ENCODE assay signal across 1 cellular context in the genomic region with DNA sequence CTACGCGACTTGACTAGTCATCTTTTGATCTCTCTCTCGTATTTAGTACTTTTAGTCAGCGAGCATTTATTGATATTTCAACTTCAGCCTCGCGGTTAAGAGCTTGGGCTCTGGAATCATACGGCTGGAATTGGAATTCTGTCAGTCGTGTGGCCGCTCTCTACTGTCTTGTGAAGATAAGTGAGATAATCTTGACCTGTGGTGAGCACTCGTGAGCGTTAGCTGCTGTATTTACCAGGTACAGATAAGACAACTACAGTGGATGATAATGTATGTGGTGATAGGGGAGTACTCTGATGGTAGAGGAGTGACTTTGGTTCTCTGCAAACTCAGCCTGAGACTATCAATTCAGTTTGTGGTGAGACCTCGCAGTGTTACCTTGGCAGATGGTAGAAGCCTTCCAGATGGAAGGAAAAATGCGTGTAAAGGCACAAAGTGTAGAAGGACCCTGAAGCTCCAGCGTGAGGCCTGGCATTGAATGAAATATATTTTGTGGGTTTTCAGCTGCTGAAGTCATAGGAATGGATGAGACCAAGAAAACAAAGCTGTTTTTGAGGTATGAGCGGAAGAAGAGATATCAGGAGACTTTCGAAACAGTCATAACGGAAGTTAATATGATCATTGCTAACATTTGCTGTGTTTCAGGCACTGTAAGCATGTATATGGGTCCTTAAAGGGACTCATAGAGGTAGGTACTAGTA.
TF ChIP-seq lines count a peak whose summit lies in the region.

No MANE protein-coding gene starts in this region.

TF ChIP-seq in K562, 482 proteins besides CTCF, POLR2A, EP300 and RAD21 (continued from another document and continues in another):
- TF ChIP-seq, protein P1, sequence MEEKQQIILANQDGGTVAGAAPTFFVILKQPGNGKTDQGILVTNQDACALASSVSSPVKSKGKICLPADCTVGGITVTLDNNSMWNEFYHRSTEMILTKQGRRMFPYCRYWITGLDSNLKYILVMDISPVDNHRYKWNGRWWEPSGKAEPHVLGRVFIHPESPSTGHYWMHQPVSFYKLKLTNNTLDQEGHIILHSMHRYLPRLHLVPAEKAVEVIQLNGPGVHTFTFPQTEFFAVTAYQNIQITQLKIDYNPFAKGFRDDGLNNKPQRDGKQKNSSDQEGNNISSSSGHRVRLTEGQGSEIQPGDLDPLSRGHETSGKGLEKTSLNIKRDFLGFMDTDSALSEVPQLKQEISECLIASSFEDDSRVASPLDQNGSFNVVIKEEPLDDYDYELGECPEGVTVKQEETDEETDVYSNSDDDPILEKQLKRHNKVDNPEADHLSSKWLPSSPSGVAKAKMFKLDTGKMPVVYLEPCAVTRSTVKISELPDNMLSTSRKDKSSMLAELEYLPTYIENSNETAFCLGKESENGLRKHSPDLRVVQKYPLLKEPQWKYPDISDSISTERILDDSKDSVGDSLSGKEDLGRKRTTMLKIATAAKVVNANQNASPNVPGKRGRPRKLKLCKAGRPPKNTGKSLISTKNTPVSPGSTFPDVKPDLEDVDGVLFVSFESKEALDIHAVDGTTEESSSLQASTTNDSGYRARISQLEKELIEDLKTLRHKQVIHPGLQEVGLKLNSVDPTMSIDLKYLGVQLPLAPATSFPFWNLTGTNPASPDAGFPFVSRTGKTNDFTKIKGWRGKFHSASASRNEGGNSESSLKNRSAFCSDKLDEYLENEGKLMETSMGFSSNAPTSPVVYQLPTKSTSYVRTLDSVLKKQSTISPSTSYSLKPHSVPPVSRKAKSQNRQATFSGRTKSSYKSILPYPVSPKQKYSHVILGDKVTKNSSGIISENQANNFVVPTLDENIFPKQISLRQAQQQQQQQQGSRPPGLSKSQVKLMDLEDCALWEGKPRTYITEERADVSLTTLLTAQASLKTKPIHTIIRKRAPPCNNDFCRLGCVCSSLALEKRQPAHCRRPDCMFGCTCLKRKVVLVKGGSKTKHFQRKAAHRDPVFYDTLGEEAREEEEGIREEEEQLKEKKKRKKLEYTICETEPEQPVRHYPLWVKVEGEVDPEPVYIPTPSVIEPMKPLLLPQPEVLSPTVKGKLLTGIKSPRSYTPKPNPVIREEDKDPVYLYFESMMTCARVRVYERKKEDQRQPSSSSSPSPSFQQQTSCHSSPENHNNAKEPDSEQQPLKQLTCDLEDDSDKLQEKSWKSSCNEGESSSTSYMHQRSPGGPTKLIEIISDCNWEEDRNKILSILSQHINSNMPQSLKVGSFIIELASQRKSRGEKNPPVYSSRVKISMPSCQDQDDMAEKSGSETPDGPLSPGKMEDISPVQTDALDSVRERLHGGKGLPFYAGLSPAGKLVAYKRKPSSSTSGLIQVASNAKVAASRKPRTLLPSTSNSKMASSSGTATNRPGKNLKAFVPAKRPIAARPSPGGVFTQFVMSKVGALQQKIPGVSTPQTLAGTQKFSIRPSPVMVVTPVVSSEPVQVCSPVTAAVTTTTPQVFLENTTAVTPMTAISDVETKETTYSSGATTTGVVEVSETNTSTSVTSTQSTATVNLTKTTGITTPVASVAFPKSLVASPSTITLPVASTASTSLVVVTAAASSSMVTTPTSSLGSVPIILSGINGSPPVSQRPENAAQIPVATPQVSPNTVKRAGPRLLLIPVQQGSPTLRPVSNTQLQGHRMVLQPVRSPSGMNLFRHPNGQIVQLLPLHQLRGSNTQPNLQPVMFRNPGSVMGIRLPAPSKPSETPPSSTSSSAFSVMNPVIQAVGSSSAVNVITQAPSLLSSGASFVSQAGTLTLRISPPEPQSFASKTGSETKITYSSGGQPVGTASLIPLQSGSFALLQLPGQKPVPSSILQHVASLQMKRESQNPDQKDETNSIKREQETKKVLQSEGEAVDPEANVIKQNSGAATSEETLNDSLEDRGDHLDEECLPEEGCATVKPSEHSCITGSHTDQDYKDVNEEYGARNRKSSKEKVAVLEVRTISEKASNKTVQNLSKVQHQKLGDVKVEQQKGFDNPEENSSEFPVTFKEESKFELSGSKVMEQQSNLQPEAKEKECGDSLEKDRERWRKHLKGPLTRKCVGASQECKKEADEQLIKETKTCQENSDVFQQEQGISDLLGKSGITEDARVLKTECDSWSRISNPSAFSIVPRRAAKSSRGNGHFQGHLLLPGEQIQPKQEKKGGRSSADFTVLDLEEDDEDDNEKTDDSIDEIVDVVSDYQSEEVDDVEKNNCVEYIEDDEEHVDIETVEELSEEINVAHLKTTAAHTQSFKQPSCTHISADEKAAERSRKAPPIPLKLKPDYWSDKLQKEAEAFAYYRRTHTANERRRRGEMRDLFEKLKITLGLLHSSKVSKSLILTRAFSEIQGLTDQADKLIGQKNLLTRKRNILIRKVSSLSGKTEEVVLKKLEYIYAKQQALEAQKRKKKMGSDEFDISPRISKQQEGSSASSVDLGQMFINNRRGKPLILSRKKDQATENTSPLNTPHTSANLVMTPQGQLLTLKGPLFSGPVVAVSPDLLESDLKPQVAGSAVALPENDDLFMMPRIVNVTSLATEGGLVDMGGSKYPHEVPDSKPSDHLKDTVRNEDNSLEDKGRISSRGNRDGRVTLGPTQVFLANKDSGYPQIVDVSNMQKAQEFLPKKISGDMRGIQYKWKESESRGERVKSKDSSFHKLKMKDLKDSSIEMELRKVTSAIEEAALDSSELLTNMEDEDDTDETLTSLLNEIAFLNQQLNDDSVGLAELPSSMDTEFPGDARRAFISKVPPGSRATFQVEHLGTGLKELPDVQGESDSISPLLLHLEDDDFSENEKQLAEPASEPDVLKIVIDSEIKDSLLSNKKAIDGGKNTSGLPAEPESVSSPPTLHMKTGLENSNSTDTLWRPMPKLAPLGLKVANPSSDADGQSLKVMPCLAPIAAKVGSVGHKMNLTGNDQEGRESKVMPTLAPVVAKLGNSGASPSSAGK (IDR thresholded peaks at IDR 0.05), result no peak
- TF ChIP-seq ZNF589 (CRISPR knock-in tag; IDR thresholded peaks at IDR 0.05; ENCODE audit: low read depth) (no peak), YBX1 (IDR thresholded peaks at IDR 0.05) (no peak), THRAP3 (IDR thresholded peaks at IDR 0.05; ENCODE audit: borderline replicate concordance) (no peak), NCOA6 (IDR thresholded peaks at IDR 0.05) (no peak), ATF7 (IDR thresholded peaks at IDR 0.05) (no peak; the same call in 1 of the 2 replicates), SMARCA4 (IDR thresholded peaks at IDR 0.05) (peak; percentile 91), CREBBP (IDR thresholded peaks at IDR 0.05; ENCODE audit: low read depth, low read length) (no peak), RBM14 (IDR thresholded peaks at IDR 0.05; ENCODE audit: borderline replicate concordance, insufficient read depth, low read depth, low read length) (no peak), DNMT1 (IDR thresholded peaks at IDR 0.05) (no peak), CHD4 (IDR thresholded peaks at IDR 0.05; ENCODE audit: insufficient read depth, insufficient replicate concordance, low read depth, low read length, poor library complexity, severe bottlenecking) (no peak), KAT2B (IDR thresholded peaks at IDR 0.05; ENCODE audit: low read depth, low read length) (no peak), RBFOX2 (IDR thresholded peaks at IDR 0.05; ENCODE audit: low read depth, low read length) (no peak), BRD4 (IDR thresholded peaks at IDR 0.05) (no peak), PCBP2 (IDR thresholded peaks at IDR 0.05; ENCODE audit: low read depth, low read length, poor library complexity, severe bottlenecking) (no peak), MTA3 (IDR thresholded peaks at IDR 0.05; ENCODE audit: borderline replicate concordance) (peak; percentile 17; the same call in 1 of the 2 replicates), FOSL1 (tag; conservative IDR thresholded peaks at IDR 0.05) (peak; percentile 62; the same call in 1 of the 2 replicates), ZNF174 (CRISPR knock-in tag; IDR thresholded peaks at IDR 0.05) (no peak), NCOA4 (IDR thresholded peaks at IDR 0.05; ENCODE audit: partially characterized antibody) (peak; percentile 1), TCFL5 (CRISPR knock-in tag; conservative IDR thresholded peaks at IDR 0.05) (no peak), RBM15 (IDR thresholded peaks at IDR 0.05; ENCODE audit: insufficient read depth, low read length) (no peak), CBX3 (IDR thresholded peaks at IDR 0.05; ENCODE audit: borderline replicate concordance in 1 of 2, low read length in 2 of 2) (peak in 1 of 2 experiments; percentile 29; a peak in 1 of 3 replicates), GTF2E2 (tag; IDR thresholded peaks at IDR 0.05) (peak; percentile 63; the same call in 1 of the 2 replicates), MCM5 (IDR thresholded peaks at IDR 0.05; ENCODE audit: low read depth) (no peak), ZNF696 (CRISPR knock-in tag; conservative IDR thresholded peaks at IDR 0.05) (no peak), ZNF24 (IDR thresholded peaks at IDR 0.05) (no peak), SIX5 (IDR thresholded peaks at IDR 0.05; ENCODE audit: borderline replicate concordance in 1 of 2, insufficient read depth in 1 of 2, low read depth in 1 of 2, low read length in 2 of 2) (no peak), ZNF780A (CRISPR knock-in tag; IDR thresholded peaks at IDR 0.05) (no peak), SOX6 (IDR thresholded peaks at IDR 0.05) (peak; percentile 94), ZBED1 (IDR thresholded peaks at IDR 0.05) (peak; percentile 73; the same call in 1 of the 2 replicates), ARID2 (IDR thresholded peaks at IDR 0.05) (no peak)
- TF ChIP-seq, protein P2, sequence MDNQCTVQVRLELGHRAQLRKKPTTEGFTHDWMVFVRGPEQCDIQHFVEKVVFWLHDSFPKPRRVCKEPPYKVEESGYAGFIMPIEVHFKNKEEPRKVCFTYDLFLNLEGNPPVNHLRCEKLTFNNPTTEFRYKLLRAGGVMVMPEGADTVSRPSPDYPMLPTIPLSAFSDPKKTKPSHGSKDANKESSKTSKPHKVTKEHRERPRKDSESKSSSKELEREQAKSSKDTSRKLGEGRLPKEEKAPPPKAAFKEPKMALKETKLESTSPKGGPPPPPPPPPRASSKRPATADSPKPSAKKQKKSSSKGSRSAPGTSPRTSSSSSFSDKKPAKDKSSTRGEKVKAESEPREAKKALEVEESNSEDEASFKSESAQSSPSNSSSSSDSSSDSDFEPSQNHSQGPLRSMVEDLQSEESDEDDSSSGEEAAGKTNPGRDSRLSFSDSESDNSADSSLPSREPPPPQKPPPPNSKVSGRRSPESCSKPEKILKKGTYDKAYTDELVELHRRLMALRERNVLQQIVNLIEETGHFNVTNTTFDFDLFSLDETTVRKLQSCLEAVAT (IDR thresholded peaks at IDR 0.05), result peak in 1 of 2 experiments; percentile 71; a peak in 2 of 4 replicates
- TF ChIP-seq, protein P3, sequence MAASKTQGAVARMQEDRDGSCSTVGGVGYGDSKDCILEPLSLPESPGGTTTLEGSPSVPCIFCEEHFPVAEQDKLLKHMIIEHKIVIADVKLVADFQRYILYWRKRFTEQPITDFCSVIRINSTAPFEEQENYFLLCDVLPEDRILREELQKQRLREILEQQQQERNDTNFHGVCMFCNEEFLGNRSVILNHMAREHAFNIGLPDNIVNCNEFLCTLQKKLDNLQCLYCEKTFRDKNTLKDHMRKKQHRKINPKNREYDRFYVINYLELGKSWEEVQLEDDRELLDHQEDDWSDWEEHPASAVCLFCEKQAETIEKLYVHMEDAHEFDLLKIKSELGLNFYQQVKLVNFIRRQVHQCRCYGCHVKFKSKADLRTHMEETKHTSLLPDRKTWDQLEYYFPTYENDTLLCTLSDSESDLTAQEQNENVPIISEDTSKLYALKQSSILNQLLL (CRISPR knock-in tag; IDR thresholded peaks at IDR 0.05; ENCODE audit: borderline replicate concordance), result no peak
- TF ChIP-seq, protein P4, sequence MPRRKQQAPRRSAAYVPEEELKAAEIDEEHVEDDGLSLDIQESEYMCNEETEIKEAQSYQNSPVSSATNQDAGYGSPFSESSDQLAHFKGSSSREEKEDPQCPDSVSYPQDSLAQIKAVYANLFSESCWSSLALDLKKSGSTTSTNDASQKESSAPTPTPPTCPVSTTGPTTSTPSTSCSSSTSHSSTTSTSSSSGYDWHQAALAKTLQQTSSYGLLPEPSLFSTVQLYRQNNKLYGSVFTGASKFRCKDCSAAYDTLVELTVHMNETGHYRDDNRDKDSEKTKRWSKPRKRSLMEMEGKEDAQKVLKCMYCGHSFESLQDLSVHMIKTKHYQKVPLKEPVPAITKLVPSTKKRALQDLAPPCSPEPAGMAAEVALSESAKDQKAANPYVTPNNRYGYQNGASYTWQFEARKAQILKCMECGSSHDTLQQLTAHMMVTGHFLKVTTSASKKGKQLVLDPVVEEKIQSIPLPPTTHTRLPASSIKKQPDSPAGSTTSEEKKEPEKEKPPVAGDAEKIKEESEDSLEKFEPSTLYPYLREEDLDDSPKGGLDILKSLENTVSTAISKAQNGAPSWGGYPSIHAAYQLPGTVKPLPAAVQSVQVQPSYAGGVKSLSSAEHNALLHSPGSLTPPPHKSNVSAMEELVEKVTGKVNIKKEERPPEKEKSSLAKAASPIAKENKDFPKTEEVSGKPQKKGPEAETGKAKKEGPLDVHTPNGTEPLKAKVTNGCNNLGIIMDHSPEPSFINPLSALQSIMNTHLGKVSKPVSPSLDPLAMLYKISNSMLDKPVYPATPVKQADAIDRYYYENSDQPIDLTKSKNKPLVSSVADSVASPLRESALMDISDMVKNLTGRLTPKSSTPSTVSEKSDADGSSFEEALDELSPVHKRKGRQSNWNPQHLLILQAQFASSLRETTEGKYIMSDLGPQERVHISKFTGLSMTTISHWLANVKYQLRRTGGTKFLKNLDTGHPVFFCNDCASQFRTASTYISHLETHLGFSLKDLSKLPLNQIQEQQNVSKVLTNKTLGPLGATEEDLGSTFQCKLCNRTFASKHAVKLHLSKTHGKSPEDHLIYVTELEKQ (CRISPR knock-in tag; IDR thresholded peaks at IDR 0.05), result no peak
- TF ChIP-seq, protein P5, sequence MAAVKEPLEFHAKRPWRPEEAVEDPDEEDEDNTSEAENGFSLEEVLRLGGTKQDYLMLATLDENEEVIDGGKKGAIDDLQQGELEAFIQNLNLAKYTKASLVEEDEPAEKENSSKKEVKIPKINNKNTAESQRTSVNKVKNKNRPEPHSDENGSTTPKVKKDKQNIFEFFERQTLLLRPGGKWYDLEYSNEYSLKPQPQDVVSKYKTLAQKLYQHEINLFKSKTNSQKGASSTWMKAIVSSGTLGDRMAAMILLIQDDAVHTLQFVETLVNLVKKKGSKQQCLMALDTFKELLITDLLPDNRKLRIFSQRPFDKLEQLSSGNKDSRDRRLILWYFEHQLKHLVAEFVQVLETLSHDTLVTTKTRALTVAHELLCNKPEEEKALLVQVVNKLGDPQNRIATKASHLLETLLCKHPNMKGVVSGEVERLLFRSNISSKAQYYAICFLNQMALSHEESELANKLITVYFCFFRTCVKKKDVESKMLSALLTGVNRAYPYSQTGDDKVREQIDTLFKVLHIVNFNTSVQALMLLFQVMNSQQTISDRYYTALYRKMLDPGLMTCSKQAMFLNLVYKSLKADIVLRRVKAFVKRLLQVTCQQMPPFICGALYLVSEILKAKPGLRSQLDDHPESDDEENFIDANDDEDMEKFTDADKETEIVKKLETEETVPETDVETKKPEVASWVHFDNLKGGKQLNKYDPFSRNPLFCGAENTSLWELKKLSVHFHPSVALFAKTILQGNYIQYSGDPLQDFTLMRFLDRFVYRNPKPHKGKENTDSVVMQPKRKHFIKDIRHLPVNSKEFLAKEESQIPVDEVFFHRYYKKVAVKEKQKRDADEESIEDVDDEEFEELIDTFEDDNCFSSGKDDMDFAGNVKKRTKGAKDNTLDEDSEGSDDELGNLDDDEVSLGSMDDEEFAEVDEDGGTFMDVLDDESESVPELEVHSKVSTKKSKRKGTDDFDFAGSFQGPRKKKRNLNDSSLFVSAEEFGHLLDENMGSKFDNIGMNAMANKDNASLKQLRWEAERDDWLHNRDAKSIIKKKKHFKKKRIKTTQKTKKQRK (IDR thresholded peaks at IDR 0.05; ENCODE audit: borderline replicate concordance, low read depth, low read length), result no peak
- TF ChIP-seq, protein P6, sequence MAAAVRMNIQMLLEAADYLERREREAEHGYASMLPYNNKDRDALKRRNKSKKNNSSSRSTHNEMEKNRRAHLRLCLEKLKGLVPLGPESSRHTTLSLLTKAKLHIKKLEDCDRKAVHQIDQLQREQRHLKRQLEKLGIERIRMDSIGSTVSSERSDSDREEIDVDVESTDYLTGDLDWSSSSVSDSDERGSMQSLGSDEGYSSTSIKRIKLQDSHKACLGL (CRISPR knock-in tag; IDR thresholded peaks at IDR 0.05; ENCODE audit: borderline replicate concordance, poor library complexity, severe bottlenecking), result no peak
